Comparison of ENCODE assay signal across 8 cellular contexts in the genomic region with DNA sequence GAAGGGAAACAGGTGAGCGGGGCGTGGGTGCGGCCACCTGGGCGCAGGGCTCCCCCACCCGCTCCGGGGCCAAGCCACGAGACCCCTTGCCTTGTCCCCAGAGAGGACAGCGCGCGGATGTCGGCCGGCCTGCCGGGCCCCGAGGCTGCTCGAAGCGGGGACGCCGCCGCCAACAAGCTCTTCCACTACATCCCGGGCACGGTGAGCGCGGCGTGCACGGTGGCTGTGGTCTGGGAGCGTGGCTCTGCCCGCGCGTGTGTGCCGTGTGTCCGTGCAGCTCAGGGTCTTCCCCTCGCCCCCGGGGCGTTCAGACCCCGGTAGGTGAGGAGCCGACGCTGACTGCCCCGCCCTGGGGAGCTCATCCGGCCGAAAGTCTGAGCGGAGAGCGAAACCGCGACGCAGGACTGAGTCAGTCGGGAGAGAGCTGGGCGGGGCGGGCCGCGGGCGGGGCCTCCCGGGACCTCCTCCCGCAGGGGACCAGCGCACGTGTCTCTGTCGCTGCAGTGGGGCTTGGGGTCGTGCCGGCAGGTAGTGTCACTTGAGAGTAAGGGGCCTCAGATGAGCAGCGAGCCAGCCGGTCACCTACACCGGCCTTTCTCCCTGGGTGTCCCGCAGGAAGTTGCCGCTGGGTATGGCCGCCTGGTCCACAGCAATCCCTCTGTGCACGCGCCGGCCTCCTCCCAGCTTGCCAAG.
DNase-seq lines count a peak whose midpoint lies in the region; ATAC-seq and TF ChIP-seq lines count a peak whose summit lies in the region.

No MANE protein-coding gene starts in this region.

- peak overlapping the region; percentile 89 for H3K27ac ChIP-seq in 22Rv1

- peak overlapping the region; percentile 55 for H3K4me3 ChIP-seq in astrocyte of the spinal cord (ENCODE audit: low read depth, low read length)

- peak; percentile 66 for ATAC-seq in GM18868 (IDR thresholded peaks at IDR 0.05; ENCODE audit: unreplicated experiment)
- ATAC-seq in HG03439 (IDR thresholded peaks at IDR 0.05; ENCODE audit: unreplicated experiment): peak; percentile 57
- no peak for ATAC-seq in HG03520 (IDR thresholded peaks at IDR 0.05; ENCODE audit: unreplicated experiment)

- in situ Hi-C loops in astrocyte of the spinal cord (cut with HindIII; ENCODE audit: low sequenced_read_pairs): no loop called here

- no peak for TF ChIP-seq CTCF in 22Rv1 (IDR thresholded peaks at IDR 0.05)
- TF ChIP-seq CTCF in astrocyte of the spinal cord (IDR thresholded peaks at IDR 0.05; ENCODE audit: low read depth, low read length): no peak

- DNase-seq in T1000 (lab: John Stamatoyannopoulos, UW) (peak; percentile 51), astrocyte of the spinal cord (ENCODE audit: low read depth, low spot score) (peak; percentile 51), iPS-NIHi7 (ENCODE audit: extremely low spot score) (peak; percentile 75)
- DNase-seq in stimulated activated CD4-positive, alpha-beta T cell treated with anti-CD3 and anti-CD28 coated beads, Interleukin-15, amount 100 ng/mL, for 1 hour (ENCODE audit: low read depth in 1 of 2, low spot score in 1 of 2): peak; percentile 65 to 85
